ENCODE assay signal across 9 cellular contexts in genomic region chr19:50331187-50332013, GRCh38. TPM values are rescaled to one million over a fixed set of nuclear protein-coding genes. Genes with fewer than 3 reads are reported as not detected.
DNase-seq lines count a peak whose midpoint lies in the region; ATAC-seq, FAIRE-seq and TF ChIP-seq lines count a peak whose summit lies in the region.
"Had no signal": no experiment of that assay in that cellular context is flagged by ENCODE, and none has a peak within 500 bp of the region (broad histone marks: within the 10 kb centered on the region; RNA-seq: fewer than 3 reads in every experiment).

No MANE protein-coding gene starts in this region.

- no peaks in the 10 kb centered on the region for H3K9me3 Mint-ChIP-seq in dendritic cell treated with granulocyte-macrophage colony-stimulating factor and Interleukin-4, amounts not matched to agents 40 ng/mL and 50 ng/mL, for 4 days

- TF ChIP-seq CTCF in GM06990 (IDR thresholded peaks at IDR 0.05; ENCODE audit: insufficient read depth, low read length, poor library complexity, severe bottlenecking) (no peak), pancreas (IDR thresholded peaks at IDR 0.05) (no peak)

- H3K36me3 Mint-ChIP-seq in dendritic cell treated with granulocyte-macrophage colony-stimulating factor and Interleukin-4, amounts not matched to agents 40 ng/mL and 50 ng/mL, for 4 days (ENCODE audit: low read depth) = peaks cover 36% of the 10 kb centered on the region

- FAIRE-seq in pancreas (lab: Jason Lieb, UNC) = no peak

- H3K9me2 ChIP-seq in Karpas-422 (replicated peaks; ENCODE audit: insufficient read depth, low read length) = no peaks in the 10 kb centered on the region

- peak overlapping the region; percentile 77 for H3K9ac ChIP-seq in Karpas-422 (ENCODE audit: low read length)

- H3K27ac ChIP-seq in Karpas-422 (ENCODE audit: low read length) (peak overlapping the region; percentile 92), pancreas (peak overlapping the region in 2 of 4 donors; percentile 22 to 73)

- intact Hi-C loops in dendritic cell treated with granulocyte-macrophage colony-stimulating factor and Interleukin-4, amounts not matched to agents 40 ng/mL and 50 ng/mL, for 4 days (cut with micrococcal nuclease) = no loop called here
- intact Hi-C loops in pancreas (cut with DNase I) = no loop called here

- H3K4me3 ChIP-seq in GM06990 (replicated peaks; ENCODE audit: low read depth, low read length) = peak overlapping the region; percentile 67
- H3K4me3 ChIP-seq in Karpas-422 (ENCODE audit: low read length) = peak overlapping the region; percentile 56
- peak overlapping the region in 2 of 4 donors; percentile 32 to 43 for H3K4me3 ChIP-seq in pancreas

- peak overlapping the region; percentile 71 for H3K4me2 ChIP-seq in Karpas-422 (ENCODE audit: low read depth, low read length, poor library complexity, severe bottlenecking)

- H3K79me2 ChIP-seq in Karpas-422 (ENCODE audit: low read length) = no peaks in the 10 kb centered on the region

- H3K27me3 ChIP-seq in GM06990 (replicated peaks; ENCODE audit: control insufficient read depth, insufficient read depth, low read length) = no peaks in the 10 kb centered on the region; the same call in 1 of the 2 replicates
- no peaks in the 10 kb centered on the region for H3K27me3 ChIP-seq in Karpas-422 (ENCODE audit: low read length)
- no peaks in the 10 kb centered on the region for H3K27me3 ChIP-seq in pancreas

- DNase-seq in GM06990 (ENCODE audit: extremely low read depth, insufficient read length) (peak; percentile 38), Karpas-422 (peak; percentile 84), pancreas (peak in 4 of 6 donors; percentile 3 to 45 (median 36)), DMS153 (lab: John Stamatoyannopoulos, UW) (no peak)

- no peak for ATAC-seq in pancreas
- ATAC-seq in HG02610 (IDR thresholded peaks at IDR 0.05; ENCODE audit: unreplicated experiment) = no peak
- no peak for ATAC-seq in HG03432 (IDR thresholded peaks at IDR 0.05; ENCODE audit: unreplicated experiment)
- no peak for ATAC-seq in GM21447 (IDR thresholded peaks at IDR 0.05; ENCODE audit: unreplicated experiment)

- H2AFZ ChIP-seq in Karpas-422 (ENCODE audit: low read length) = no peak overlapping the region

- peaks cover 22% of the 10 kb centered on the region for H4K20me1 ChIP-seq in Karpas-422 (ENCODE audit: insufficient read depth, low read depth, low read length)

- peaks cover 86% of the 10 kb centered on the region for H3K4me1 Mint-ChIP-seq in dendritic cell treated with granulocyte-macrophage colony-stimulating factor and Interleukin-4, amounts not matched to agents 40 ng/mL and 50 ng/mL, for 4 days (ENCODE audit: low read depth)

- H3K4me3 Mint-ChIP-seq in dendritic cell treated with granulocyte-macrophage colony-stimulating factor and Interleukin-4, amounts not matched to agents 40 ng/mL and 50 ng/mL, for 4 days = peak overlapping the region; percentile 81

- H3K27ac Mint-ChIP-seq in dendritic cell treated with granulocyte-macrophage colony-stimulating factor and Interleukin-4, amounts not matched to agents 40 ng/mL and 50 ng/mL, for 4 days = peak overlapping the region; percentile 84

- H3K4me1 ChIP-seq in Karpas-422 (ENCODE audit: low read length) = peaks cover 85% of the 10 kb centered on the region
- peaks cover 4 to 27% (median 7%) of the 10 kb centered on the region in 3 donors for H3K4me1 ChIP-seq in pancreas

- 24 to 25% methylated on average over 10 of the region's 10 CpGs for WGBS in pancreas, 2 donors

- H3K9me3 ChIP-seq in Karpas-422 (ENCODE audit: low read length) (no peaks in the 10 kb centered on the region), pancreas (no peaks in the 10 kb centered on the region)
- H3K9me3 ChIP-seq: adrenal gland had no signal

- peaks cover 15% of the 10 kb centered on the region for H3K27me3 Mint-ChIP-seq in dendritic cell treated with granulocyte-macrophage colony-stimulating factor and Interleukin-4, amounts not matched to agents 40 ng/mL and 50 ng/mL, for 4 days

- H3K36me3 ChIP-seq in GM06990 (ENCODE audit: control insufficient read depth, insufficient read depth, low read length) = peaks cover 8% of the 10 kb centered on the region
- H3K36me3 ChIP-seq in Karpas-422 (ENCODE audit: insufficient read depth, low read length) = peaks cover 23% of the 10 kb centered on the region
- no peaks in the 10 kb centered on the region for H3K36me3 ChIP-seq in pancreas
- H3K36me3 ChIP-seq: adrenal gland had no signal

RNA-seq across cellular contexts. Expression of gene KCNC3, which starts 2.2 kb away (rescaled TPM):
- 10.8 and 18.1 TPM in 2 replicates for total RNA-seq in Karpas-422 (2014; rRNA removed; shearing (Covaris generic); ENCODE audit: low replicate concordance)
- 1 to 10 TPM; 2.4 to 4.6 (median 3.4) TPM for total RNA-seq in pancreas
- 1 to 10 TPM; 4.8 to 7.1 TPM for polyA plus RNA-seq in pancreas

RNA-seq across cellular contexts. Expression of gene NAPSA, which starts 34.0 kb away (rescaled TPM):
- total RNA-seq in Karpas-422 (2014; rRNA removed; shearing (Covaris generic); ENCODE audit: low replicate concordance) = 0.11 and 2.3 TPM in 2 replicates
- 1 to 10 TPM in 5 of 6 donors, under 1 TPM in 1; 0.78 to 3.2 (median 1.5) TPM for total RNA-seq in pancreas
- polyA plus RNA-seq in pancreas = 1 to 10 TPM; 4.1 to 4.6 TPM

RNA-seq across cellular contexts. Expression of gene NR1H2, which starts 44.9 kb away (rescaled TPM):
- 68.2 and 120 TPM in 2 replicates for total RNA-seq in Karpas-422 (2014; rRNA removed; shearing (Covaris generic); ENCODE audit: low replicate concordance)
- 10 to 100 TPM; 20.5 to 33.5 (median 25.6) TPM for total RNA-seq in pancreas
- 10 to 100 TPM; 45.9 to 46.5 TPM for polyA plus RNA-seq in pancreas

RNA-seq across cellular contexts. Expression of gene POLD1, which starts 52.7 kb away (rescaled TPM):
- 53.4 and 98.8 TPM in 2 replicates for total RNA-seq in Karpas-422 (2014; rRNA removed; shearing (Covaris generic); ENCODE audit: low replicate concordance)
- 10 to 100 TPM in 4 of 6 donors, 1 to 10 TPM in 2; 9.5 to 16.7 (median 11.9) TPM for total RNA-seq in pancreas
- 10 to 100 TPM; 36.1 to 45.5 TPM for polyA plus RNA-seq in pancreas
